9 cellular contexts compared by ENCODE assay signal in the genomic region with DNA sequence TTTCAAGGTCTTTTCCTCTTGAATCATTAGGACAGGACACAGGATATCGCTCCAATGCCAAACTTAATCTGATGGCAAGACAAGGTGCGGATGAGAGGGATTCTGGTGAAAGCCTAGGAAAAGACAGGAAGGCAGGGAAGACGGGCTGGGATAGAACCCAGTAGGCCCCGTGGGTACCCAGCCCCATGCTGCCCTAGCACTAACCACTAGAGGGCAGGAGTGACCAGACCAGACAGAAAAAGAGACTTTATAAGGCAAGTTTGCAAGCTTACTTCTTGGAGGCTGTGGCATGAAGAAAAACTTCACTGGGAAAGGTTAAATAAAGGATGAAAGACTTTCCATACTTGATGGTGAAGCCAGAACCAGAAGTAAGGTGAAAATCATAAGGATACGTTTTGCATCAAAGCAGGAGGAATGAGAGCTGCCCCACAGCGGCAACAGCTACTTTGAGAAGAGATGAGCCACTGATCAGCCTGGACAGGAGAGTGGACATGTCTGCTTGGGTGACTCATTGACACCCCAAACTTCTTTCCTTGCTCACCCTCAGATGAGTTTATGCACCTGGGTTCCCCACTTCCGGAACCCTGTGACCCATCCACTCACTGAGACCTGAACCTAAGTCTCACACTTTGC. TPM values are rescaled to one million over a fixed set of nuclear protein-coding genes. Genes with fewer than 3 reads are reported as not detected.
A peak's percentile ranks its signal among the peaks of the same experiment; 100 is the strongest.
DNase-seq lines count a peak whose midpoint lies in the region; ATAC-seq and TF ChIP-seq lines count a peak whose summit lies in the region.
"Had no signal": no experiment of that assay in that cellular context is flagged by ENCODE, and none has a peak within 500 bp of the region (broad histone marks: within the 10 kb centered on the region; RNA-seq: fewer than 3 reads in every experiment).

No MANE protein-coding gene starts in this region.

- no peak overlapping the region for H3K4me2 ChIP-seq in parathyroid adenoma (ENCODE audit: low read length)

- no peaks in the 10 kb centered on the region for H3K9me3 ChIP-seq in parathyroid adenoma (ENCODE audit: control insufficient read depth, low read length)

- no peak overlapping the region for H3K4me3 ChIP-seq in GM12865 (ENCODE audit: low read depth, low read length)
- no peak overlapping the region for H3K4me3 ChIP-seq in parathyroid adenoma (ENCODE audit: low read depth, low read length)

- ATAC-seq in GM19452 (IDR thresholded peaks at IDR 0.05; ENCODE audit: unreplicated experiment): no peak
- no peak for ATAC-seq in HG02840 (IDR thresholded peaks at IDR 0.05; ENCODE audit: low FRiP score, unreplicated experiment)

- no peaks in the 10 kb centered on the region for H3K36me3 ChIP-seq in parathyroid adenoma (ENCODE audit: control insufficient read depth, insufficient read depth, low read length)

- H3K27ac ChIP-seq in parathyroid adenoma: no peak overlapping the region

- H3K27me3 ChIP-seq in parathyroid adenoma (ENCODE audit: control insufficient read depth, insufficient read depth, low read length): no peaks in the 10 kb centered on the region

- DNase-seq in A172 (ENCODE audit: low spot score) (peak; percentile 38), GM12865 (ENCODE audit: low read depth) (peak; percentile 48), NCI-H2227 (lab: John Stamatoyannopoulos, UW; ENCODE audit: unreplicated experiment) (peak; percentile 55), globus pallidus (ENCODE audit: low spot score) (peak; percentile 48)
- DNase-seq in activated T-cell treated with anti-CD3 and anti-CD28 coated beads, Interleukin-2, amount 50 U/mL, for 48 hours: peak; percentile 60 to 68

- no peaks in the 10 kb centered on the region for H3K4me1 ChIP-seq in parathyroid adenoma

- no peaks in the 10 kb centered on the region for H3K79me2 ChIP-seq in parathyroid adenoma

- TF ChIP-seq CTCF in GM12865 (IDR thresholded peaks at IDR 0.05; ENCODE audit: insufficient read depth, low read depth, low read length, missing control alignments): peak; percentile 87
- peak; percentile 71 for TF ChIP-seq CTCF in parathyroid adenoma (IDR thresholded peaks at IDR 0.05)

- no peak overlapping the region for H3K9ac ChIP-seq in parathyroid adenoma

- H2AFZ ChIP-seq in parathyroid adenoma: peak overlapping the region; percentile 16

RNA-seq across cellular contexts. Expression of gene SYN3, which starts 39.8 kb away (rescaled TPM):
- total RNA-seq in A172 (2014; rRNA removed; shearing (Covaris generic)): 0.10 TPM in 1 of 2 replicates, not detected in the other
- total RNA-seq: glomerular endothelial cell had no signal
